Comparison of ENCODE assay signal across 34 cellular contexts in genomic region chr6:744954-745353, GRCh38.
"Had no signal": no experiment of that assay in that cellular context is flagged by ENCODE, and none has a peak within 500 bp of the region (broad histone marks: within the 10 kb centered on the region; RNA-seq: fewer than 3 reads in every experiment).

No MANE protein-coding gene starts in this region.

- H3K4me1 Mint-ChIP-seq: activated B cell treated with CpG ODN at 0.5 μM for 24 hours; activated T-helper 17 cell treated with anti-CD3 and anti-CD28 coated beads, Interleukin-2, amount 50 U/mL, for 72 hours; T-helper 17 cell had no signal

- H3K36me3 ChIP-seq: esophagus squamous epithelium, WERI-Rb-1 had no signal

- DNase-seq: activated B cell treated with CpG ODN at 0.5 μM for 24 hours; activated CD4-positive, alpha-beta memory T cell treated with anti-CD3 and anti-CD28 coated beads, Interleukin-2, amount 10 ng/mL, durations not matched to agents 7 days and 5 days; activated CD4-positive, alpha-beta T cell treated with anti-CD3 and anti-CD28 coated beads for 48 hours; activated CD4-positive, alpha-beta T cell treated with anti-CD3 and anti-CD28 coated beads, Interleukin-2, amount 50 U/mL, for 4 hours; activated CD8-positive, alpha-beta memory T cell treated with anti-CD3 and anti-CD28 coated beads, Interleukin-2, amount 10 ng/mL, durations not matched to agents 7 days and 5 days; activated CD8-positive, alpha-beta memory T cell treated with anti-CD3 and anti-CD28 coated beads, Interleukin-2, amount 50 U/mL, for 4 hours; activated effector memory CD4-positive, alpha-beta T cell treated with Interleukin-2 at 50 U/mL for 16 hours; activated gamma-delta T cell treated with Interleukin-2 at 50 U/mL for 16 hours; activated naive CD4-positive, alpha-beta T cell treated with anti-CD3 and anti-CD28 coated beads, Interleukin-2, amount 50 U/mL, for 16 hours; activated naive CD4-positive, alpha-beta T cell treated with Interleukin-2 at 50 U/mL for 16 hours; activated T-cell treated with anti-CD3 and anti-CD28 coated beads, Interleukin-2, amount 50 U/mL, for 1 hour; amniotic stem cell; anterior cingulate cortex; caudate nucleus; cortex of kidney; dermis blood vessel endothelial cell; effector CD4-positive, alpha-beta T cell; effector memory CD8-positive, alpha-beta T cell; esophagus squamous epithelium; foreskin melanocyte; head of caudate nucleus; T-helper 1 cell; T-helper 17 cell; T1000; WERI-Rb-1 had no signal

- H3K9me3 ChIP-seq: esophagus squamous epithelium had no signal

- H3K27ac Mint-ChIP-seq: activated B cell treated with CpG ODN at 0.5 μM for 24 hours; activated CD4-positive, alpha-beta memory T cell treated with anti-CD3 and anti-CD28 coated beads, Interleukin-2, amount 10 ng/mL, durations not matched to agents 7 days and 5 days; activated CD8-positive, alpha-beta memory T cell treated with anti-CD3 and anti-CD28 coated beads, Interleukin-2, amount 10 ng/mL, durations not matched to agents 7 days and 5 days; activated naive CD8-positive, alpha-beta T cell; activated T-helper 17 cell treated with anti-CD3 and anti-CD28 coated beads, Interleukin-2, amount 50 U/mL, for 72 hours; effector memory CD8-positive, alpha-beta T cell; T-helper 17 cell; T-helper 2 cell treated with Interferon-gamma antibody and Interleukin-4, amounts not matched to agents 5 μg/mL and 100 μg/mL, for 36 hours had no signal

- H3K4me1 ChIP-seq: esophagus squamous epithelium had no signal

- ATAC-seq: activated CD4-positive, CD25-positive, alpha-beta regulatory T cell treated with anti-CD3 and anti-CD28 coated beads, Interleukin-2, amount 50 U/mL, for 24 hours; activated CD8-positive, alpha-beta memory T cell treated with anti-CD3 and anti-CD28 coated beads, Interleukin-2, amount 10 ng/mL, durations not matched to agents 7 days and 5 days; activated T-helper 17 cell treated with anti-CD3 and anti-CD28 coated beads, Interleukin-2, amount 50 U/mL, for 72 hours; effector memory CD8-positive, alpha-beta T cell; T-helper 17 cell had no signal

- H3K9me3 Mint-ChIP-seq: activated B cell treated with CpG ODN at 0.5 μM for 24 hours; activated CD4-positive, alpha-beta memory T cell treated with anti-CD3 and anti-CD28 coated beads, Interleukin-2, amount 10 ng/mL, durations not matched to agents 7 days and 5 days; activated T-helper 17 cell treated with anti-CD3 and anti-CD28 coated beads, Interleukin-2, amount 50 U/mL, for 72 hours; effector memory CD8-positive, alpha-beta T cell; T-helper 2 cell treated with Interferon-gamma antibody and Interleukin-4, amounts not matched to agents 5 μg/mL and 100 μg/mL, for 36 hours had no signal

- H3K27me3 Mint-ChIP-seq: activated B cell treated with CpG ODN at 0.5 μM for 24 hours; activated T-helper 17 cell treated with anti-CD3 and anti-CD28 coated beads, Interleukin-2, amount 50 U/mL, for 72 hours; effector memory CD8-positive, alpha-beta T cell had no signal

- H3K27ac ChIP-seq: epithelial cell of prostate, esophagus squamous epithelium, WERI-Rb-1 had no signal

- H3K4me3 Mint-ChIP-seq: activated B cell treated with CpG ODN at 0.5 μM for 24 hours; activated CD4-positive, alpha-beta memory T cell treated with anti-CD3 and anti-CD28 coated beads, Interleukin-2, amount 10 ng/mL, durations not matched to agents 7 days and 5 days; activated CD8-positive, alpha-beta memory T cell treated with anti-CD3 and anti-CD28 coated beads, Interleukin-2, amount 10 ng/mL, durations not matched to agents 7 days and 5 days; activated naive CD8-positive, alpha-beta T cell; activated T-helper 17 cell treated with anti-CD3 and anti-CD28 coated beads, Interleukin-2, amount 50 U/mL, for 72 hours; effector memory CD8-positive, alpha-beta T cell; T-helper 17 cell; T-helper 2 cell treated with Interferon-gamma antibody and Interleukin-4, amounts not matched to agents 5 μg/mL and 100 μg/mL, for 36 hours had no signal

- H3K4me3 ChIP-seq: esophagus squamous epithelium had no signal

- H3K36me3 Mint-ChIP-seq: activated CD8-positive, alpha-beta memory T cell treated with anti-CD3 and anti-CD28 coated beads, Interleukin-2, amount 10 ng/mL, durations not matched to agents 7 days and 5 days had no signal

- H3K27me3 ChIP-seq: esophagus squamous epithelium had no signal

- FAIRE-seq: astrocyte, colon, endometrium, endothelial cell of umbilical vein had no signal
